ENCODE assay signal across 8 cellular contexts in the genomic region with DNA sequence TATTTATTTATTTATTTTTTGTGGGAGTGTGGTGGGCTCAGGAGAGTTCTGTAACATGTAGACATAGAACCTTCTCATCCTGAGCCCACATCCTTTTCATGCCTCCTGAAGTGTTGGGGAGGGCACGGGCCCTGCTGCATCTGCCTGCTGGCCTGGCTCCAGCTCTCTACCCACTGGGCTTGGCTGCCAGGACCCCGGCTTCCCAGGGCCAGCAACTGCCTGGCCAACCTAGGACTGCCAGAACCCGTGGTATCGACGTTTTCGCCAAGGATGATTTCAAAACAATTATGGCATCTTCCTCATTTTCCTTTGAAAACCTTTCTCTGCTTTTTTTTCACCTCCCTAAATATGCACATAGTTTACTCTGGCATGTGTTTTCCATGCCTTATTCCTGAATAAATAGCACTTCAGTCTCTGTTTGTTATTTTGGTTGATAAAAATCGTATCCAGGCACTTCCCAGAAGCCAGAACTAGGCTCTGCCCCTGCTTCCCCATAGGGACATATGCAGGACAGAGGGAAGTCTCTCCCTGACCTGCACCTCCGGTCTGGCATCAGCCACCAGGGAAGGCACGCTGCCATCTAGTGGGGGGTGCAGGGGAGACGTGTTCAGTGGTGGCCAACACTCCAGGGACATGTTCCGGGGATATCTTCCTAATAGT. TPM values are rescaled to one million over a fixed set of nuclear protein-coding genes. Genes with fewer than 3 reads are reported as not detected.
DNase-seq lines count a peak whose midpoint lies in the region; ATAC-seq and TF ChIP-seq lines count a peak whose summit lies in the region.

No MANE protein-coding gene starts in this region.

- no peaks in the 10 kb centered on the region for H4K20me1 ChIP-seq in neural cell (ENCODE audit: insufficient read depth)

- H3K9ac ChIP-seq in neural cell (ENCODE audit: low read length), result no peak overlapping the region

- H3K4me2 ChIP-seq in neural cell (ENCODE audit: low read length), result no peak overlapping the region

- TF ChIP-seq RAD21 in neural cell (conservative IDR thresholded peaks at IDR 0.05), result no peak

- H2AFZ ChIP-seq in neural cell (ENCODE audit: low read depth, low read length), result no peak overlapping the region

- ATAC-seq in HG02642 (IDR thresholded peaks at IDR 0.05; ENCODE audit: poor library complexity, unreplicated experiment), result no peak

- no peaks in the 10 kb centered on the region for H3K79me2 ChIP-seq in neural cell (replicated peaks; ENCODE audit: insufficient read depth, low read length)

- peaks cover 1% of the 10 kb centered on the region for H3K36me3 Mint-ChIP-seq in activated CD4-positive, alpha-beta memory T cell treated with anti-CD3 and anti-CD28 coated beads for 36 hours

- no peaks in the 10 kb centered on the region for H3F3A ChIP-seq in neural cell (ENCODE audit: insufficient read depth, low read length, poor library complexity, severe bottlenecking)

- no peak overlapping the region for H3K27ac ChIP-seq in neural cell (ENCODE audit: low read length)

- peak; percentile 45 for DNase-seq in A172 (ENCODE audit: low spot score)
- peak; percentile 41 for DNase-seq in GM10266 (ENCODE audit: extremely low spot score)
- DNase-seq in NCI-H1092 (lab: John Stamatoyannopoulos, UW), result peak; percentile 41
- peak; percentile 69 for DNase-seq in activated CD4-positive, alpha-beta memory T cell treated with anti-CD3 and anti-CD28 coated beads for 36 hours
- DNase-seq in erythroblast (lab: John Stamatoyannopoulos, UW), result peak; percentile 44 to 67
- no peak for DNase-seq in NCI-H128 (lab: John Stamatoyannopoulos, UW; ENCODE audit: unreplicated experiment)

- no peak for TF ChIP-seq POLR2A in erythroblast (IDR thresholded peaks at IDR 0.05; ENCODE audit: low read length)

- H3K9me3 Mint-ChIP-seq in activated CD4-positive, alpha-beta memory T cell treated with anti-CD3 and anti-CD28 coated beads for 36 hours, result no peaks in the 10 kb centered on the region

- no peaks in the 10 kb centered on the region for H3K27me3 ChIP-seq in neural cell (ENCODE audit: insufficient read depth, low read depth, low read length)

- no peaks in the 10 kb centered on the region for H3K27me3 Mint-ChIP-seq in activated CD4-positive, alpha-beta memory T cell treated with anti-CD3 and anti-CD28 coated beads for 36 hours

- H3K4me3 Mint-ChIP-seq in activated CD4-positive, alpha-beta memory T cell treated with anti-CD3 and anti-CD28 coated beads for 36 hours, result no peak overlapping the region

- peaks cover 21% of the 10 kb centered on the region for H3K4me1 Mint-ChIP-seq in activated CD4-positive, alpha-beta memory T cell treated with anti-CD3 and anti-CD28 coated beads for 36 hours (ENCODE audit: low read depth)

- CTCF ChIA-PET in activated CD4-positive, alpha-beta memory T cell treated with anti-CD3 and anti-CD28 coated beads for 36 hours (lab: Charles Lee), result interaction anchor here (0.6 to 1.7 kb wide), 4 partner anchors 9 to 445 kb away, joined by 3 to 8 read pairs (median 4); no protein-coding TSS in a partner anchor

- H3K36me3 ChIP-seq in neural cell (ENCODE audit: insufficient read depth, low read length), result no peaks in the 10 kb centered on the region

- H3K9me2 ChIP-seq in neural cell (ENCODE audit: insufficient read depth, low read length), result no peaks in the 10 kb centered on the region

- intact Hi-C loops in activated CD4-positive, alpha-beta memory T cell treated with anti-CD3 and anti-CD28 coated beads for 36 hours (cut with micrococcal nuclease), result loop anchor here (2.0 kb wide), 1 partner anchor 17 kb away; no protein-coding TSS in a partner anchor

- no peaks in the 10 kb centered on the region for H3K9me3 ChIP-seq in neural cell (ENCODE audit: low read length)

- TF ChIP-seq CTCF in GM10266 (IDR thresholded peaks at IDR 0.05; ENCODE audit: control insufficient read depth, insufficient read depth, low read depth, missing control alignments), result peak; percentile 66
- TF ChIP-seq CTCF in neural cell (IDR thresholded peaks at IDR 0.05; ENCODE audit: poor library complexity, severe bottlenecking), result peak; percentile 31

- POLR2A ChIA-PET in activated CD4-positive, alpha-beta memory T cell treated with anti-CD3 and anti-CD28 coated beads for 36 hours (lab: Charles Lee), result no interaction called here

- H3K4me3 ChIP-seq in neural cell (ENCODE audit: low read length), result no peak overlapping the region

- H3K27ac Mint-ChIP-seq in activated CD4-positive, alpha-beta memory T cell treated with anti-CD3 and anti-CD28 coated beads for 36 hours, result no peak overlapping the region

- TF ChIP-seq EP300 in neural cell (conservative IDR thresholded peaks at IDR 0.05; ENCODE audit: poor library complexity, severe bottlenecking), result no peak

TF ChIP-seq in neural cell, 6 proteins besides CTCF, POLR2A, EP300 and RAD21:
- no peak for TF ChIP-seq SMC3 (conservative IDR thresholded peaks at IDR 0.05; ENCODE audit: poor library complexity)
- TF ChIP-seq TAF1 (IDR thresholded peaks at IDR 0.05; ENCODE audit: low read depth), result no peak

RNA-seq across cellular contexts. Expression of a gene that starts 31.0 kb away (rescaled TPM):
- total RNA-seq in A172 (2014; rRNA removed; shearing (Covaris generic)), result 1.8 TPM in 1 of 2 replicates, not detected in the other
- total RNA-seq in activated CD4-positive, alpha-beta memory T cell treated with anti-CD3 and anti-CD28 coated beads for 36 hours, result not detected
- not detected in 2 replicates for polyA plus RNA-seq in neural cell
- not detected in 2 replicates for polyA minus RNA-seq in neural cell
